Comparison of ENCODE assay signal across 19 cellular contexts in the genomic region with DNA sequence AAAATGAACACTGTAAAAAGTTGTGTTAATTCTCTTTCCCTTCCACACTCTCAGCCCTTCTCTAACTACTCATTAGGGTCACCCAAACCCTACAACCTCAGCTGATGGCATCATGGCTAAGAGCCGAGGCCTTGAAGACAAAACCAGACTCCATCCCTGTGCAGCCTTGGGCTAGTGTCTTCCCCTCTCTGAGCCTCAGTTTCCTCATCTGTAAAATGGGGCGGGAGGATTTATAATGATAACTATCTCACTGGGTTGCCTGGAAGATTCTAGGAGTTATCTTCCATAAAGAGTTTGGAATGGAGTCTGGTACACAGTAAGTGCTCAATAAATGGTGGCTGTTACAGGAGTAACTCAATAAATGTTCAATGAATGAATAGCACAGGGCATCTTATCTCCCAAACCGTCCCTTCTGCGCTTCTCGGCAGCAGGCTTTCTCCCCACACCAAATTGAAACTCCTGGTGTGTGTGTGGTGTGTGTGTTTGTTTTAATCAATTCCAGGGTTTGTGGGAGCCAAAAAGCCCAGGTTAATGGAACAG.
DNase-seq lines count a peak whose midpoint lies in the region; ATAC-seq and TF ChIP-seq lines count a peak whose summit lies in the region.
"Had no signal": no experiment of that assay in that cellular context is flagged by ENCODE, and none has a peak within 500 bp of the region (broad histone marks: within the 10 kb centered on the region; RNA-seq: fewer than 3 reads in every experiment).

No MANE protein-coding gene starts in this region.

- TF ChIP-seq RAD21 in SK-N-SH (IDR thresholded peaks at IDR 0.05; ENCODE audit: low read length): no peak

- no peaks in the 10 kb centered on the region for H3K79me2 ChIP-seq in SK-N-SH (ENCODE audit: insufficient read depth)
- H3K79me2 ChIP-seq in GM23338 (replicated peaks; ENCODE audit: insufficient read depth): no peaks in the 10 kb centered on the region

- TF ChIP-seq CTCF in SK-N-SH (IDR thresholded peaks at IDR 0.05) (no peak), BE2C (IDR thresholded peaks at IDR 0.05; ENCODE audit: low read depth, low read length) (no peak), GM23338 (conservative IDR thresholded peaks at IDR 0.05; ENCODE audit: low read depth in 2 of 2) (no peak), brain (conservative IDR thresholded peaks at IDR 0.05) (no peak), left ventricle myocardium inferior (IDR thresholded peaks at IDR 0.05; ENCODE audit: borderline replicate concordance) (no peak), suprapubic skin (IDR thresholded peaks at IDR 0.05) (no peak)

- H3K9me2 ChIP-seq in SK-N-SH: no peaks in the 10 kb centered on the region
- H3K9me2 ChIP-seq in GM23338 (ENCODE audit: insufficient read depth): no peaks in the 10 kb centered on the region

- peaks cover 5% of the 10 kb centered on the region for H3K27me3 Mint-ChIP-seq in GM23338 (ENCODE audit: insufficient read depth, low read depth, poor library complexity)
- H3K27me3 Mint-ChIP-seq in brain: peaks cover 7% of the 10 kb centered on the region

- TF ChIP-seq EP300 in SK-N-SH (IDR thresholded peaks at IDR 0.05; ENCODE audit: borderline replicate concordance in 1 of 2, low read depth in 1 of 2, low read length in 1 of 2): peak in 1 of 2 experiments; percentile 48; a peak in 1 of 4 replicates
- no peak for TF ChIP-seq EP300 in suprapubic skin (IDR thresholded peaks at IDR 0.05)

- no peaks in the 10 kb centered on the region for H4K20me1 ChIP-seq in SK-N-SH (ENCODE audit: insufficient read depth)
- no peaks in the 10 kb centered on the region for H4K20me1 ChIP-seq in GM23338 (replicated peaks; ENCODE audit: insufficient read depth)

- H3K9ac ChIP-seq in SK-N-SH: no peak overlapping the region

- H3K4me3 Mint-ChIP-seq in GM23338 (no peak overlapping the region), brain (no peak overlapping the region)
- H3K4me3 Mint-ChIP-seq: CD4-positive, alpha-beta memory T cell had no signal

- H3K27ac ChIP-seq in SK-N-SH (ENCODE audit: low read depth in 2 of 2, low read length in 1 of 2): peak overlapping the region in 1 of 2 experiments; percentile 96; a peak in 2 of 4 replicates
- H3K27ac ChIP-seq in GM23338 (ENCODE audit: low read depth): no peak overlapping the region
- H3K27ac ChIP-seq in left ventricle myocardium inferior (replicated peaks): no peak overlapping the region
- no peak overlapping the region for H3K27ac ChIP-seq in suprapubic skin
- H3K27ac ChIP-seq: A549 had no signal

- DNase-seq in SK-N-SH: no peak
- DNase-seq in BE2C: peak; percentile 49
- no peak for DNase-seq in GM23338 (ENCODE audit: low spot score)
- no peak for DNase-seq in left ventricle myocardium inferior
- no peak for DNase-seq in NCI-H1694 treated with DMSO at 0.1 percent for 48 hours (lab: John Stamatoyannopoulos, UW)
- no peak for DNase-seq in suprapubic skin (ENCODE audit: low spot score in 2 of 2)
- DNase-seq: 8988T; ACHN; AML-193; C1 segment of cervical spinal cord; CD4-positive, alpha-beta memory T cell; COR-L47; DMS153; DND-41; H7; HCEC 1CT had no signal

- no peaks in the 10 kb centered on the region for H3F3A ChIP-seq in SK-N-SH (replicated peaks; ENCODE audit: insufficient read depth)
- no peaks in the 10 kb centered on the region for H3F3A ChIP-seq in GM23338 (replicated peaks; ENCODE audit: low read depth)

- peaks cover 0 to 69% of the 10 kb centered on the region in 2 experiments; a peak in 1 of 4 replicates for H3K4me1 ChIP-seq in SK-N-SH (ENCODE audit: control insufficient read depth in 1 of 2, insufficient read depth in 2 of 2, low read depth in 1 of 2, low read length in 1 of 2)
- peaks cover 64% of the 10 kb centered on the region for H3K4me1 ChIP-seq in BE2C
- H3K4me1 ChIP-seq in GM23338 (ENCODE audit: insufficient read depth): peaks cover 7% of the 10 kb centered on the region; the same call in 1 of the 2 replicates
- H3K4me1 ChIP-seq in left ventricle myocardium inferior: peaks cover 13% of the 10 kb centered on the region
- no peaks in the 10 kb centered on the region for H3K4me1 ChIP-seq in suprapubic skin

- CTCF ChIA-PET in SK-N-SH (lab: Yijun Ruan, JAX): interaction anchor here (0.8 to 4.2 kb wide), 5 partner anchors 10 to 62 kb away, joined by 3 to 23 read pairs (median 3); no protein-coding TSS in a partner anchor

- no peaks in the 10 kb centered on the region for H3K9me3 Mint-ChIP-seq in GM23338
- peaks cover 0 to 3% (median 0%) of the 10 kb centered on the region in 5 experiments for H3K9me3 Mint-ChIP-seq in brain
- H3K9me3 Mint-ChIP-seq: CD4-positive, alpha-beta memory T cell had no signal

- H3K4me3 ChIP-seq in SK-N-SH (ENCODE audit: low read depth in 2 of 2, low read length in 1 of 2): no peak overlapping the region
- H3K4me3 ChIP-seq in BE2C (ENCODE audit: low read depth, low read length): no peak overlapping the region
- no peak overlapping the region for H3K4me3 ChIP-seq in GM23338
- no peak overlapping the region for H3K4me3 ChIP-seq in left ventricle myocardium inferior
- H3K4me3 ChIP-seq in suprapubic skin: no peak overlapping the region
- H3K4me3 ChIP-seq: A549 had no signal

- no peaks in the 10 kb centered on the region for H3K9me3 ChIP-seq in SK-N-SH
- no peaks in the 10 kb centered on the region for H3K9me3 ChIP-seq in BE2C
- no peaks in the 10 kb centered on the region for H3K9me3 ChIP-seq in left ventricle myocardium inferior (replicated peaks)
- H3K9me3 ChIP-seq in suprapubic skin: no peaks in the 10 kb centered on the region
- H3K9me3 ChIP-seq: A549 had no signal

- H3K4me2 ChIP-seq in SK-N-SH: no peak overlapping the region
- H3K4me2 ChIP-seq in GM23338: 0 out of 2 replicates have a peak overlapping the region, but pooled peaks have one; percentile 27
- H3K4me2 ChIP-seq: A549 had no signal

- intact Hi-C loops in left ventricle myocardium inferior (cut with micrococcal nuclease): no loop called here

- H3K27me3 ChIP-seq in SK-N-SH (ENCODE audit: insufficient read depth) (peaks cover 11% of the 10 kb centered on the region; the same call in 1 of the 2 replicates), BE2C (no peaks in the 10 kb centered on the region), GM23338 (ENCODE audit: insufficient read depth) (no peaks in the 10 kb centered on the region), left ventricle myocardium inferior (ENCODE audit: low read depth) (peaks cover 29% of the 10 kb centered on the region), suprapubic skin (peaks cover 18% of the 10 kb centered on the region)

- POLR2A ChIA-PET in SK-N-SH (lab: Yijun Ruan, JAX): interaction anchor here (8.2 kb wide), 1 partner anchor 66 kb away, joined by 82 read pairs; a partner anchor contains a TSS

- H3K27ac Mint-ChIP-seq in GM23338 (no peak overlapping the region), brain (peak overlapping the region in 3 of 5 experiments; percentile 15 to 72 (median 35))
- H3K27ac Mint-ChIP-seq: CD4-positive, alpha-beta memory T cell had no signal

- H3K36me3 Mint-ChIP-seq in GM23338 (ENCODE audit: low read depth) (no peaks in the 10 kb centered on the region), brain (no peaks in the 10 kb centered on the region)
- H3K36me3 Mint-ChIP-seq: CD4-positive, alpha-beta memory T cell had no signal

- peaks cover 22% of the 10 kb centered on the region for H3K4me1 Mint-ChIP-seq in GM23338
- peaks cover 33% of the 10 kb centered on the region for H3K4me1 Mint-ChIP-seq in brain
- H3K4me1 Mint-ChIP-seq: CD4-positive, alpha-beta memory T cell had no signal

- WGBS in SK-N-SH (ENCODE audit: low lambda C conversion rate): 42% methylated on average over 5 of the region's 5 CpGs
- WGBS in suprapubic skin: 85% methylated on average over 5 of the region's 5 CpGs

- no peak for TF ChIP-seq POLR2A in suprapubic skin (IDR thresholded peaks at IDR 0.05)

- ATAC-seq in SK-N-SH treated with all-trans-retinoic acid at 6 μM for 48 hours: no peak
- ATAC-seq in GM23338: no peak
- ATAC-seq: A549 had no signal

- H2AFZ ChIP-seq in SK-N-SH (ENCODE audit: low read depth) (no peak overlapping the region), GM23338 (peak overlapping the region; percentile 83; the same call in 1 of the 2 replicates)

- H3K36me3 ChIP-seq in SK-N-SH (replicated peaks in 1 of 2; ENCODE audit: control insufficient read depth in 1 of 2, insufficient read depth in 2 of 2, low read length in 1 of 2): no peaks in the 10 kb centered on the region
- no peaks in the 10 kb centered on the region for H3K36me3 ChIP-seq in BE2C
- no peaks in the 10 kb centered on the region for H3K36me3 ChIP-seq in GM23338 (ENCODE audit: insufficient read depth)
- H3K36me3 ChIP-seq in left ventricle myocardium inferior: no peaks in the 10 kb centered on the region
- no peaks in the 10 kb centered on the region for H3K36me3 ChIP-seq in suprapubic skin

TF ChIP-seq in SK-N-SH, 30 proteins besides CTCF, POLR2A, EP300 and RAD21:
- TF ChIP-seq NFIC (IDR thresholded peaks at IDR 0.05; ENCODE audit: borderline replicate concordance): no peak
- TF ChIP-seq RCOR1 (IDR thresholded peaks at IDR 0.05; ENCODE audit: low read length): peak; percentile 69
- peak; percentile 41; the same call in 1 of the 2 replicates for TF ChIP-seq GATA2 (CRISPR knock-in tag; IDR thresholded peaks at IDR 0.05)

TF ChIP-seq in GM23338, 12 proteins besides CTCF, POLR2A, EP300 and RAD21:
- TF ChIP-seq, protein P1, sequence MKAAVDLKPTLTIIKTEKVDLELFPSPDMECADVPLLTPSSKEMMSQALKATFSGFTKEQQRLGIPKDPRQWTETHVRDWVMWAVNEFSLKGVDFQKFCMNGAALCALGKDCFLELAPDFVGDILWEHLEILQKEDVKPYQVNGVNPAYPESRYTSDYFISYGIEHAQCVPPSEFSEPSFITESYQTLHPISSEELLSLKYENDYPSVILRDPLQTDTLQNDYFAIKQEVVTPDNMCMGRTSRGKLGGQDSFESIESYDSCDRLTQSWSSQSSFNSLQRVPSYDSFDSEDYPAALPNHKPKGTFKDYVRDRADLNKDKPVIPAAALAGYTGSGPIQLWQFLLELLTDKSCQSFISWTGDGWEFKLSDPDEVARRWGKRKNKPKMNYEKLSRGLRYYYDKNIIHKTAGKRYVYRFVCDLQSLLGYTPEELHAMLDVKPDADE (IDR thresholded peaks at IDR 0.05): no peak
- TF ChIP-seq POLR2AphosphoS5 (IDR thresholded peaks at IDR 0.05; ENCODE audit: low read depth) (no peak), ZNF114 (CRISPR knock-in tag; IDR thresholded peaks at IDR 0.05) (no peak), JUNB (IDR thresholded peaks at IDR 0.05; ENCODE audit: unreplicated experiment) (no peak), EZH2 (IDR thresholded peaks at IDR 0.05; ENCODE audit: low read depth, unreplicated experiment) (no peak)
TF ChIP-seq in GM23338: peak in this region for 0.
